In the genomic region with DNA sequence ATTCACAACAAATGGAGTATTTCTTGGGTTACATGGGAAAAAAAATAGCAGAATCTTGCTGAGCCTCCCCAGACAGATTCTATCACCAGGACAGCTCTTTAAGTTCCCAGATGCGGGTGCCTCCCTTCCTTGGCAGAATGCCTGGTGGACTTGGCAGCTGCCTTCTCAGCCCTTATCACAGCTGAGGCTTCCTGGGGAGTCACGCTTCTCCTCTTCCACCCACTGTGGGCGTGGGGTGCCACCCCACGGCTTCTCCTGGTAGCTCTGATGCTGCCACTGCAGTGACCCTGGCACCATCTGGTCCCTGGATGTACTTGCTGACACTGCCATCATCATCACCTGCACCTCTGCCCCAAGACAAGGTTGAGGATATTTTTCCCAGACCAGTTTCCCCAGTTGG, we compare ENCODE assay signal across 1 cellular context.
TF ChIP-seq lines count a peak whose summit lies in the region.

No MANE protein-coding gene starts in this region.

TF ChIP-seq in GM23338, 12 proteins besides CTCF, POLR2A, EP300 and RAD21 (continued from another document):
- TF ChIP-seq ZNF462 (CRISPR knock-in tag; IDR thresholded peaks at IDR 0.05): no peak
TF ChIP-seq in GM23338: peak in this region for 0.
